Comparison of ENCODE assay signal across 25 cellular contexts in genomic region chr10:127411062-127411461, GRCh38.
"Had no signal": no experiment of that assay in that cellular context is flagged by ENCODE, and none has a peak within 500 bp of the region (broad histone marks: within the 10 kb centered on the region; RNA-seq: fewer than 3 reads in every experiment).

No MANE protein-coding gene starts in this region.

- DNase-seq: stimulated activated CD4-positive, alpha-beta T cell treated with anti-CD3 and anti-CD28 coated beads, Interleukin-2, amount 100 ng/mL, for 48 hours; stimulated activated CD4-positive, alpha-beta T cell treated with anti-CD3 and anti-CD28 coated beads, Interleukin-4, amount 100 ng/mL, for 1 hour; stimulated activated CD4-positive, alpha-beta T cell treated with anti-CD3 and anti-CD28 coated beads, Interleukin-4, amount 100 ng/mL, for 24 hours; stimulated activated CD4-positive, alpha-beta T cell treated with anti-CD3 and anti-CD28 coated beads, Interleukin-4, amount 100 ng/mL, for 4 hours; stimulated activated CD8-positive, alpha-beta memory T cell treated with anti-CD3 and anti-CD28 coated beads, Interleukin-4, amount 100 ng/mL, for 48 hours; stimulated activated naive B cell treated with anti-CD40 and anti-IgM and Interleukin-4, amounts not matched to agents 10 μg/mL and 1 μg/mL and 100 μg/mL, for 72 hours; stimulated activated naive CD4-positive, alpha-beta T cell; stimulated activated naive CD4-positive, alpha-beta T cell treated with Interleukin-2 at 50 U/mL for 16 hours; stimulated activated naive CD8-positive, alpha-beta T cell treated with anti-CD3 and anti-CD28 coated beads, Interleukin-15, amount 100 ng/mL, for 72 hours; stimulated activated naive CD8-positive, alpha-beta T cell treated with anti-CD3 and anti-CD28 coated beads, Interleukin-15, Interleukin-2, amounts not matched to agents 100 U/mL and 50 U/mL, for 24 hours; stomach; substantia nigra; testis; thyroid gland; tibial artery; transverse colon; trophoblast cell; upper lobe of left lung; uterus had no signal

- H3K4me1 ChIP-seq: stomach, testis, thyroid gland, tibial artery, transverse colon, upper lobe of left lung, uterus had no signal

- H3K9me3 ChIP-seq: stomach, suprapubic skin, testis, thoracic aorta, thyroid gland, tibial artery, tibial nerve, transverse colon, upper lobe of left lung, uterus, vagina had no signal

- H3K27me3 ChIP-seq: stomach, suprapubic skin, testis, thyroid gland, tibial artery, tibial nerve, transverse colon, upper lobe of left lung, uterus, vagina had no signal

- H3K36me3 ChIP-seq: uterus had no signal

- H3K4me3 ChIP-seq: stomach, suprapubic skin, testis, thoracic aorta, thyroid gland, tibial artery, tibial nerve, transverse colon, upper lobe of left lung, uterus, vagina had no signal

- ATAC-seq: stimulated activated effector memory CD8-positive, alpha-beta T cell treated with anti-CD3 and anti-CD28 coated beads, Interleukin-12 subunit alpha, Interleukin-12 subunit beta, amount 100 ng/mL, for 72 hours; stimulated activated memory B cell treated with anti-CD40 and anti-IgM and Interleukin-4, amounts not matched to agents 10 μg/mL and 1 μg/mL and 100 μg/mL, for 72 hours; stimulated activated naive B cell treated with anti-CD40 and anti-IgM and Interleukin-4, amounts not matched to agents 10 μg/mL and 1 μg/mL and 100 μg/mL, for 72 hours; stimulated activated naive CD8-positive, alpha-beta T cell treated with anti-CD3 and anti-CD28 coated beads, Interleukin-15, amount 100 ng/mL, for 72 hours; stimulated activated naive CD8-positive, alpha-beta T cell treated with anti-CD3 and anti-CD28 coated beads, Interleukin-15, Interleukin-2, amounts not matched to agents 100 U/mL and 50 U/mL, for 24 hours had no signal

- H3K27ac ChIP-seq: stomach, suprapubic skin, thoracic aorta, thyroid gland, tibial artery, tibial nerve, transverse colon, upper lobe of left lung, uterus, vagina had no signal
